In the genomic region with DNA sequence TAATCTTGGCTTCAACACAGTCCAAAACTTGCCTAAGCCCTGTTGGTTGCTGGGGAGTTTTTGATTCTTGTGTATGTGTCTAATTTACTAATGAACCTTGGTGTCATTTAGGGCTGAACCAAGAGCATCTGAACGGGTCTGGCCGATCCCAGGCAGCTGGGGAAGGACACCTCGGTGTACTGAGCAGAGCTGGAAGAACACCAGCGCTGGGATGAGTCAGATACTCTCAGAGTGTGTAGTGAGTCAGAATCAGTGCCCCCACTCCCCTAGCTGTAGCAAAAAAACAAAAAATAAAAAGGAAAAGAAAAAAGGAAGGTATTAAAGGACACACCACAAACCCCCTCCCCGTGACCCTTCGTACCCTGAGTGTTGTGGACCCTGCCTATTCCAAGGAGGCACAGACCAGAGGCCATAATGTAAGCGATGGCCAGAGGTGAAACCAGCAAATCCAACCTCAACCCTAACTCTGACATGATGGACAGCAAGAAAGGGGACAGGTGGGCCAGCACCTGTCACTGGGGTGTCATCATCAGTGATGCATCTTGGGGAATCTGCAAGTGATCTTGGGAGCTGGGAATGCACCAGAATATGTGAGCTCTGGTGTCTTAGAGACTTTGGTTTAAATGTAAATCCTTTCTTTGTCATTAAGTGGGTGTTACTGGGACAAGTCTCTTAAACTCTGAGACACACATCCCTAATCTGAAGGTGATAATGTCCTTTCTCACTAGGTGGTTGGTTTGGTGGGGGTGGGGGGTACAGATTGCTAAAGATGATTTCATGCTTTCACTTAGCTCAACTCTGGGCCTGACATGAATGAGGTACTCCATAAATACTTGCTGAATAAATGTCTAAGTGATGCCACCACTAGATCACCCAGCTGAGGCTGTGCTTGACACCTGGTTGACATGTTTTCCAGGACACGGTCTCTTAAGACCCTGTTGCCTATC, we compare ENCODE assay signal across 1 cellular context.
TF ChIP-seq lines count a peak whose summit lies in the region.

No MANE protein-coding gene starts in this region.

TF ChIP-seq in IMR-90, 13 proteins besides CTCF, POLR2A, EP300 and RAD21 (continued from another document):
- peak; percentile 89 for TF ChIP-seq FOS (IDR thresholded peaks at IDR 0.05; ENCODE audit: low read depth, low read length)
TF ChIP-seq in IMR-90: peak in this region for 2.
